Comparison of ENCODE assay signal across 28 cellular contexts in genomic region chr10:44467090-44467489, GRCh38.
"Had no signal": no experiment of that assay in that cellular context is flagged by ENCODE, and none has a peak within 500 bp of the region (broad histone marks: within the 10 kb centered on the region; RNA-seq: fewer than 3 reads in every experiment).

No MANE protein-coding gene starts in this region.

- H3K36me3 ChIP-seq: lower lobe of right lung, neural progenitor cell, neutrophil, right atrium auricular region, right lobe of liver, tibial nerve, vagina had no signal

- H3K4me3 ChIP-seq: lower lobe of right lung, neural progenitor cell, right atrium auricular region, right lobe of liver, smooth muscle cell, tibial nerve, vagina had no signal

- H3K36me3 Mint-ChIP-seq: natural killer cell; neural progenitor cell; stimulated activated memory B cell treated with anti-CD40 and anti-IgM and Interleukin-4, amounts not matched to agents 10 μg/mL and 1 μg/mL and 100 μg/mL, for 72 hours; type B pancreatic cell had no signal

- H3K9me3 ChIP-seq: lower lobe of right lung, neutrophil, right atrium auricular region, right lobe of liver, tibial nerve, vagina had no signal

- H3K4me3 Mint-ChIP-seq: natural killer cell; nephron progenitor cell; neural progenitor cell; stimulated activated memory B cell treated with anti-CD40 and anti-IgM and Interleukin-4, amounts not matched to agents 10 μg/mL and 1 μg/mL and 100 μg/mL, for 72 hours; stimulated activated naive CD8-positive, alpha-beta T cell treated with anti-CD3 and anti-CD28 coated beads, Interleukin-15, amount 100 ng/mL, for 72 hours; type B pancreatic cell had no signal

- H3K4me1 Mint-ChIP-seq: stimulated activated memory B cell treated with anti-CD40 and anti-IgM and Interleukin-4, amounts not matched to agents 10 μg/mL and 1 μg/mL and 100 μg/mL, for 72 hours; stimulated activated naive CD8-positive, alpha-beta T cell treated with anti-CD3 and anti-CD28 coated beads, Interleukin-15, amount 100 ng/mL, for 72 hours had no signal

- H3K27me3 ChIP-seq: neural progenitor cell, right atrium auricular region, right lobe of liver, tibial nerve, vagina had no signal

- H3K4me1 ChIP-seq: lower lobe of right lung, parathyroid adenoma, right atrium auricular region, right lobe of liver, vagina had no signal

- DNase-seq: hypothalamus; islet precursor cell; kidney glomerular epithelial cell; left cardiac atrium; lower lobe of right lung; mammary epithelial cell; natural killer cell; nephron progenitor cell; occipital lobe; right lobe of liver; stimulated activated CD4-positive, alpha-beta T cell treated with anti-CD3 and anti-CD28 coated beads, Interleukin-1b, Interleukin-23, amount 100 ng/mL, for 48 hours; stimulated activated CD4-positive, alpha-beta T cell treated with anti-CD3 and anti-CD28 coated beads, Interleukin-2, amount 100 ng/mL, for 48 hours; stimulated activated CD4-positive, alpha-beta T cell treated with anti-CD3 and anti-CD28 coated beads, Interleukin-4, amount 100 ng/mL, for 4 hours; stimulated activated CD8-positive, alpha-beta memory T cell treated with anti-CD3 and anti-CD28 coated beads, Interleukin-4, amount 100 ng/mL, for 48 hours; stimulated activated naive CD4-positive, alpha-beta T cell treated with Interleukin-2 at 50 U/mL for 16 hours; stimulated activated naive CD8-positive, alpha-beta T cell treated with anti-CD3 and anti-CD28 coated beads, Interleukin-15, amount 100 ng/mL, for 72 hours; substantia nigra had no signal

- H3K27ac Mint-ChIP-seq: natural killer cell; nephron progenitor cell; neural progenitor cell; progenitor cell of endocrine pancreas; stimulated activated memory B cell treated with anti-CD40 and anti-IgM and Interleukin-4, amounts not matched to agents 10 μg/mL and 1 μg/mL and 100 μg/mL, for 72 hours; stimulated activated naive CD8-positive, alpha-beta T cell treated with anti-CD3 and anti-CD28 coated beads, Interleukin-15, amount 100 ng/mL, for 72 hours; type B pancreatic cell had no signal

- H3K27ac ChIP-seq: lower lobe of right lung, neural progenitor cell, neutrophil, parathyroid adenoma, right atrium auricular region, right lobe of liver, tibial nerve, vagina had no signal

- H3K27me3 Mint-ChIP-seq: stimulated activated memory B cell treated with anti-CD40 and anti-IgM and Interleukin-4, amounts not matched to agents 10 μg/mL and 1 μg/mL and 100 μg/mL, for 72 hours; type B pancreatic cell had no signal

- ATAC-seq: left cardiac atrium; left lobe of liver; lower lobe of right lung; natural killer cell; right lobe of liver; stimulated activated memory B cell treated with anti-CD40 and anti-IgM and Interleukin-4, amounts not matched to agents 10 μg/mL and 1 μg/mL and 100 μg/mL, for 72 hours; stimulated activated naive CD8-positive, alpha-beta T cell treated with anti-CD3 and anti-CD28 coated beads, Interleukin-15, amount 100 ng/mL, for 72 hours had no signal

- H3K9me3 Mint-ChIP-seq: nephron progenitor cell; neural progenitor cell; stimulated activated naive CD8-positive, alpha-beta T cell treated with anti-CD3 and anti-CD28 coated beads, Interleukin-15, amount 100 ng/mL, for 72 hours; type B pancreatic cell had no signal
